Comparison of ENCODE assay signal across 8 cellular contexts in genomic region chr9:72038890-72039410, GRCh38. TPM values are rescaled to one million over a fixed set of nuclear protein-coding genes. Genes with fewer than 3 reads are reported as not detected.
DNase-seq lines count a peak whose midpoint lies in the region; ATAC-seq and TF ChIP-seq lines count a peak whose summit lies in the region.

No MANE protein-coding gene starts in this region.

- H3K9me3 ChIP-seq in neutrophil (no peaks in the 10 kb centered on the region), suprapubic skin (no peaks in the 10 kb centered on the region)

- no peaks in the 10 kb centered on the region for H3K9me3 Mint-ChIP-seq in activated T-cell treated with anti-CD3 and anti-CD28 coated beads, Interleukin-2, amount 50 U/mL, for 72 hours

- TF ChIP-seq CTCF in GM20000 (IDR thresholded peaks at IDR 0.05; ENCODE audit: extremely low read depth, missing control alignments) (peak; percentile 96), neutrophil (IDR thresholded peaks at IDR 0.05) (peak; percentile 93), suprapubic skin (IDR thresholded peaks at IDR 0.05) (peak; percentile 90 to 91)

- DNase-seq in D341Med (ENCODE audit: low spot score): peak; percentile 84
- DNase-seq in GM20000 (ENCODE audit: low spot score): peak; percentile 82
- DNase-seq in HT1080 (ENCODE audit: low read depth): peak; percentile 68
- DNase-seq in activated T-cell treated with anti-CD3 and anti-CD28 coated beads, Interleukin-2, amount 50 U/mL, for 72 hours: peak; percentile 54 to 71
- peak; percentile 60 for DNase-seq in fibroblast of the conjunctiva (ENCODE audit: low read depth)
- peak; percentile 80 to 87 for DNase-seq in suprapubic skin (ENCODE audit: low spot score in 2 of 2)

- 16% methylated on average over 13 of the region's 13 CpGs for WGBS in suprapubic skin

- H3K36me3 Mint-ChIP-seq in activated T-cell treated with anti-CD3 and anti-CD28 coated beads, Interleukin-2, amount 50 U/mL, for 72 hours (ENCODE audit: insufficient read depth in 2 of 2): no peaks in the 10 kb centered on the region

- H3K27me3 ChIP-seq in neutrophil: no peaks in the 10 kb centered on the region
- no peaks in the 10 kb centered on the region for H3K27me3 ChIP-seq in suprapubic skin

- H3K4me3 ChIP-seq in neutrophil (ENCODE audit: low read depth in 1 of 2, low read length in 1 of 2): no peak overlapping the region
- no peak overlapping the region for H3K4me3 ChIP-seq in suprapubic skin

- H3K4me1 Mint-ChIP-seq in activated T-cell treated with anti-CD3 and anti-CD28 coated beads, Interleukin-2, amount 50 U/mL, for 72 hours (ENCODE audit: low read depth): peaks cover 8% of the 10 kb centered on the region

- no peak for TF ChIP-seq EP300 in suprapubic skin (IDR thresholded peaks at IDR 0.05)

- H3K4me1 ChIP-seq in neutrophil (ENCODE audit: control insufficient read depth in 1 of 2, insufficient read depth in 1 of 2, low read depth in 1 of 2, low read length in 1 of 2): peaks cover 3 to 20% of the 10 kb centered on the region in 2 experiments
- H3K4me1 ChIP-seq in suprapubic skin: peaks cover 5% of the 10 kb centered on the region

- no peak overlapping the region for H3K27ac Mint-ChIP-seq in activated T-cell treated with anti-CD3 and anti-CD28 coated beads, Interleukin-2, amount 50 U/mL, for 72 hours

- peak; percentile 65 to 78 for ATAC-seq in activated T-cell treated with anti-CD3 and anti-CD28 coated beads, Interleukin-2, amount 50 U/mL, for 72 hours (replicated peaks in 1 of 2)

- peak overlapping the region in 1 of 2 donors; percentile 23 for H3K4me3 Mint-ChIP-seq in activated T-cell treated with anti-CD3 and anti-CD28 coated beads, Interleukin-2, amount 50 U/mL, for 72 hours

- peaks cover 11% of the 10 kb centered on the region for H3K27me3 Mint-ChIP-seq in activated T-cell treated with anti-CD3 and anti-CD28 coated beads, Interleukin-2, amount 50 U/mL, for 72 hours (ENCODE audit: low read depth)

- H3K36me3 ChIP-seq in neutrophil: no peaks in the 10 kb centered on the region
- H3K36me3 ChIP-seq in suprapubic skin: no peaks in the 10 kb centered on the region

- no peak overlapping the region for H3K27ac ChIP-seq in neutrophil
- H3K27ac ChIP-seq in suprapubic skin: no peak overlapping the region

- no peak for TF ChIP-seq POLR2A in suprapubic skin (IDR thresholded peaks at IDR 0.05)

TF ChIP-seq in PFSK-1, 5 proteins besides CTCF, POLR2A, EP300 and RAD21:
- no peak for TF ChIP-seq POLR2AphosphoS5 (IDR thresholded peaks at IDR 0.05; ENCODE audit: low read depth, low read length)
- TF ChIP-seq SIN3A (IDR thresholded peaks at IDR 0.05; ENCODE audit: borderline replicate concordance, insufficient read depth, low read length): no peak
- no peak for TF ChIP-seq REST (IDR thresholded peaks at IDR 0.05; ENCODE audit: insufficient read depth in 1 of 2, low read depth in 2 of 2, low read length in 2 of 2)
- TF ChIP-seq TAF1 (IDR thresholded peaks at IDR 0.05; ENCODE audit: borderline replicate concordance, insufficient read depth, low read length): no peak
- TF ChIP-seq FOXP2 (optimal IDR thresholded peaks at IDR 0.05; ENCODE audit: borderline replicate concordance, extremely low read depth, extremely low read length, insufficient read depth): peak; percentile 35
TF ChIP-seq in PFSK-1: peak in this region for 1.

RNA-seq across cellular contexts. Expression of gene C9orf57, which starts 21.5 kb away (rescaled TPM):
- total RNA-seq in HT1080 (2014; rRNA removed; shearing (Covaris generic)): not detected in 2 replicates
- not detected in 2 replicates for polyA plus RNA-seq in HT1080 (2015; cell fraction: cytosol; rRNA removed)
- polyA plus RNA-seq in HT1080 (2015; cell fraction: nucleus; rRNA removed): not detected in 2 replicates
- not detected for polyA plus RNA-seq in PFSK-1 (2012; ENCODE audit: insufficient read length, low read depth)
- total RNA-seq in activated T-cell treated with anti-CD3 and anti-CD28 coated beads, Interleukin-2, amount 50 U/mL, for 72 hours: not detected
- not detected for total RNA-seq in suprapubic skin
